ENCODE assay signal across 8 cellular contexts in genomic region chr4:159175165-159175988, GRCh38.
DNase-seq lines count a peak whose midpoint lies in the region; ATAC-seq and TF ChIP-seq lines count a peak whose summit lies in the region.

No MANE protein-coding gene starts in this region.

- POLR2A ChIA-PET in HCT116 (lab: Charles Lee) = no interaction called here

- CTCF ChIA-PET in HCT116 (lab: Charles Lee) = interaction anchor here (0.6 kb wide), 1 partner anchor 315 kb away, joined by 5 read pairs; no protein-coding TSS in a partner anchor

- H3K9me2 ChIP-seq in HCT116 (ENCODE audit: insufficient read depth) (no peaks in the 10 kb centered on the region), MM.1S (replicated peaks; ENCODE audit: insufficient read depth, low read length) (no peaks in the 10 kb centered on the region)

- TF ChIP-seq CTCF in HCT116 (IDR thresholded peaks at IDR 0.05 in 2 of 3, conservative IDR thresholded peaks at IDR 0.05 in 1 of 3; ENCODE audit: borderline replicate concordance in 1 of 3, insufficient read depth in 1 of 3, low read depth in 2 of 3, low read length in 2 of 3) (peak; percentile 69 to 86 (median 82)), MM.1S (IDR thresholded peaks at IDR 0.05; ENCODE audit: low read length) (peak; percentile 81), heart left ventricle (IDR thresholded peaks at IDR 0.05) (peak; percentile 69 to 89 (median 84)), prostate gland (IDR thresholded peaks at IDR 0.05) (peak; percentile 49 to 87 (median 83))

- no peaks in the 10 kb centered on the region for H3K9me3 Mint-ChIP-seq in activated naive CD8-positive, alpha-beta T cell treated with anti-CD3 and anti-CD28 coated beads for 36 hours

- H3K9ac ChIP-seq in HCT116 (ENCODE audit: low read length) (0 out of 2 replicates have a peak overlapping the region, but pooled peaks have one; percentile 9), MM.1S (ENCODE audit: low read length) (no peak overlapping the region)

- H3K79me2 ChIP-seq in HCT116 (ENCODE audit: insufficient read depth, low read length) (no peaks in the 10 kb centered on the region; the same call in none of the 2 replicates), MM.1S (ENCODE audit: low read length) (peaks cover 43% of the 10 kb centered on the region)

- TF ChIP-seq RAD21 in HCT116 (IDR thresholded peaks at IDR 0.05; ENCODE audit: low read depth) = peak; percentile 94

- peaks cover 71% of the 10 kb centered on the region for H3K4me1 Mint-ChIP-seq in activated naive CD8-positive, alpha-beta T cell treated with anti-CD3 and anti-CD28 coated beads for 36 hours

- no peak overlapping the region for H2AFZ ChIP-seq in HCT116 (ENCODE audit: low read depth, low read length, poor library complexity, severe bottlenecking)
- no peak overlapping the region for H2AFZ ChIP-seq in MM.1S (ENCODE audit: low read length)

- RAD21 ChIA-PET in HCT116 (lab: Charles Lee; ENCODE audit: low non-redundant PET in 1 of 2, low total read pairs in 2 of 2, uncharacterized antibody in 2 of 2, unreplicated experiment in 2 of 2) = interaction anchor here in 1 of 2 experiments (1.0 kb wide), 1 partner anchor 319 kb away, joined by 3 read pairs; no protein-coding TSS in a partner anchor

- peak overlapping the region; percentile 22 for H3K4me3 Mint-ChIP-seq in activated naive CD8-positive, alpha-beta T cell treated with anti-CD3 and anti-CD28 coated beads for 36 hours

- no peaks in the 10 kb centered on the region for H3K36me3 Mint-ChIP-seq in activated naive CD8-positive, alpha-beta T cell treated with anti-CD3 and anti-CD28 coated beads for 36 hours

- H3K27me3 ChIP-seq in HCT116 (ENCODE audit: insufficient read depth, low read length) = no peaks in the 10 kb centered on the region
- no peaks in the 10 kb centered on the region for H3K27me3 ChIP-seq in MM.1S (replicated peaks; ENCODE audit: insufficient read depth, low read length)
- H3K27me3 ChIP-seq in heart left ventricle = no peaks in the 10 kb centered on the region
- no peaks in the 10 kb centered on the region for H3K27me3 ChIP-seq in prostate gland (replicated peaks; ENCODE audit: insufficient read depth)
- no peaks in the 10 kb centered on the region for H3K27me3 ChIP-seq in aorta (ENCODE audit: control insufficient read depth in 1 of 2, insufficient read depth in 2 of 2, low read length in 1 of 2)

- peaks cover 11 to 16% of the 10 kb centered on the region in 2 experiments; a peak in 3 of 4 replicates for H3K4me1 ChIP-seq in HCT116 (ENCODE audit: control insufficient read depth in 1 of 2, insufficient read depth in 2 of 2, low read length in 2 of 2)
- peaks cover 10% of the 10 kb centered on the region; the same call in 1 of the 2 replicates for H3K4me1 ChIP-seq in MM.1S (ENCODE audit: low read length)
- peaks cover 11 to 98% (median 86%) of the 10 kb centered on the region in 12 donors for H3K4me1 ChIP-seq in heart left ventricle
- H3K4me1 ChIP-seq in prostate gland (replicated peaks) = no peaks in the 10 kb centered on the region
- peaks cover 3 to 7% of the 10 kb centered on the region in 2 donors for H3K4me1 ChIP-seq in aorta (ENCODE audit: control insufficient read depth in 1 of 2, insufficient read depth in 2 of 2, low read length in 2 of 2)

- H3K4me2 ChIP-seq in HCT116 (ENCODE audit: low read length) (peak overlapping the region; percentile 62), MM.1S (ENCODE audit: low read depth, low read length) (peak overlapping the region; percentile 14; the same call in 1 of the 2 replicates)

- ATAC-seq in HCT116 = peak; percentile 98
- peak; percentile 69 to 90 (median 88) for ATAC-seq in heart left ventricle
- peak; percentile 90 for ATAC-seq in aorta (ENCODE audit: low FRiP score)

- H3K27ac ChIP-seq in HCT116 (ENCODE audit: low read depth, low read length) (no peak overlapping the region; the same call in 1 of the 2 replicates), MM.1S (ENCODE audit: low read length) (no peak overlapping the region), heart left ventricle (peak overlapping the region in 11 of 12 donors; percentile 13 to 75 (median 50)), prostate gland (no peak overlapping the region), aorta (ENCODE audit: low read depth in 1 of 2, low read length in 2 of 2) (peak overlapping the region in 1 of 2 donors; percentile 62)

- intact Hi-C loops in HCT116 (cut with micrococcal nuclease) = loop anchor here (1.0 to 10.0 kb wide), 4 partner anchors 73 to 445 kb away; partner anchors contain the start of gene RAPGEF2
- intact Hi-C loops in heart left ventricle (cut with DNase I) = loop anchor here (1.0 to 10.0 kb wide), 14 partner anchors 71 to 453 kb away; partner anchors contain the start of genes PPID (in 6 of the 10) and RAPGEF2 (in 4 of the 10)
- intact Hi-C loops in prostate gland (cut with DNase I) = loop anchor here (2.0 to 10.0 kb wide), 3 partner anchors 71 to 453 kb away; partner anchors contain the start of genes PPID and RAPGEF2
- intact Hi-C loops in aorta (cut with DNase I) = loop anchor here (5.0 to 10.0 kb wide), 6 partner anchors 71 to 451 kb away; partner anchors contain the start of genes PPID (in 1 of the 2) and RAPGEF2 (in 1 of the 2)

- H4K20me1 ChIP-seq in HCT116 (ENCODE audit: insufficient read depth) (no peaks in the 10 kb centered on the region), MM.1S (ENCODE audit: insufficient read depth, low read length) (no peaks in the 10 kb centered on the region; the same call in 1 of the 2 replicates)

- H3K4me3 ChIP-seq in HCT116 (replicated peaks in 1 of 2; ENCODE audit: low read depth in 1 of 2, low read length in 2 of 2) = peak overlapping the region in 1 of 2 experiments; percentile 17; a peak in 1 of 4 replicates
- no peak overlapping the region for H3K4me3 ChIP-seq in MM.1S (ENCODE audit: low read length)
- peak overlapping the region in 7 of 12 donors; percentile 4 to 19 (median 16) for H3K4me3 ChIP-seq in heart left ventricle
- H3K4me3 ChIP-seq in prostate gland = no peak overlapping the region
- H3K4me3 ChIP-seq in aorta (ENCODE audit: low read length in 2 of 2) = peak overlapping the region in 1 of 2 donors; percentile 10

- H3K27ac Mint-ChIP-seq in activated naive CD8-positive, alpha-beta T cell treated with anti-CD3 and anti-CD28 coated beads for 36 hours = peak overlapping the region; percentile 4

- H3F3A ChIP-seq in MM.1S (ENCODE audit: insufficient read depth, low read length) = no peaks in the 10 kb centered on the region

- 5 to 9% (median 6%) methylated on average over 12 of the region's 12 CpGs for WGBS in heart left ventricle, 4 donors
- WGBS in prostate gland = 8% methylated on average over 12 of the region's 12 CpGs
- 3 to 5% methylated on average over 12 of the region's 12 CpGs for WGBS in aorta, 2 donors

- no peaks in the 10 kb centered on the region for H3K36me3 ChIP-seq in HCT116 (ENCODE audit: control insufficient read depth in 1 of 2, insufficient read depth in 2 of 2, low read length in 2 of 2)
- no peaks in the 10 kb centered on the region for H3K36me3 ChIP-seq in MM.1S (replicated peaks; ENCODE audit: insufficient read depth, low read length)
- H3K36me3 ChIP-seq in heart left ventricle = no peaks in the 10 kb centered on the region
- no peaks in the 10 kb centered on the region for H3K36me3 ChIP-seq in prostate gland
- H3K36me3 ChIP-seq in aorta (ENCODE audit: control insufficient read depth in 1 of 2, insufficient read depth in 2 of 2, low read length in 1 of 2) = no peaks in the 10 kb centered on the region

- H3K9me3 ChIP-seq in HCT116 (ENCODE audit: control insufficient read depth in 1 of 2, insufficient read depth in 1 of 2, low read depth in 1 of 2, low read length in 2 of 2) (no peaks in the 10 kb centered on the region), MM.1S (replicated peaks; ENCODE audit: insufficient read depth, low read length) (no peaks in the 10 kb centered on the region), heart left ventricle (no peaks in the 10 kb centered on the region), prostate gland (no peaks in the 10 kb centered on the region), aorta (ENCODE audit: control insufficient read depth, low read length) (no peaks in the 10 kb centered on the region)

- TF ChIP-seq POLR2A in HCT116 (IDR thresholded peaks at IDR 0.05; ENCODE audit: borderline replicate concordance, extremely low read depth, insufficient read depth, insufficient read length) = no peak
- TF ChIP-seq POLR2A in heart left ventricle (IDR thresholded peaks at IDR 0.05) = no peak
- TF ChIP-seq POLR2A in prostate gland (IDR thresholded peaks at IDR 0.05) = no peak

- DNase-seq in GM04504 (ENCODE audit: low read depth) (peak; percentile 70), HCT116 (ENCODE audit: low read depth, low spot score) (peak; percentile 80), MM.1S (peak; percentile 73), SK-N-DZ (ENCODE audit: low spot score) (peak; percentile 67), heart left ventricle (peak in 4 of 5 donors; percentile 58 to 74 (median 66)), prostate gland (ENCODE audit: low spot score) (peak; percentile 73), aorta (peak in 1 of 2 donors; percentile 63)
- peak; percentile 42 for DNase-seq in activated naive CD8-positive, alpha-beta T cell treated with anti-CD3 and anti-CD28 coated beads for 36 hours

- peaks cover 3% of the 10 kb centered on the region for H3K27me3 Mint-ChIP-seq in activated naive CD8-positive, alpha-beta T cell treated with anti-CD3 and anti-CD28 coated beads for 36 hours

- BruUV-seq in HCT116 (replicated peaks; lab: Mats Ljungman, UMichigan) = no TSS peak

TF ChIP-seq in HCT116, 20 proteins besides CTCF, POLR2A, EP300 and RAD21 (continues in another document):
- TF ChIP-seq EGR1 (IDR thresholded peaks at IDR 0.05; ENCODE audit: low read depth) (no peak), CBX3 (IDR thresholded peaks at IDR 0.05; ENCODE audit: low read depth) (0 out of 2 replicates have a peak, but pooled peaks have one; percentile 21), CEBPB (IDR thresholded peaks at IDR 0.05; ENCODE audit: low read depth) (peak; percentile 83), ATF3 (IDR thresholded peaks at IDR 0.05) (peak; percentile 86), TCF7L2 (IDR thresholded peaks at IDR 0.05; ENCODE audit: borderline replicate concordance, extremely low read depth, insufficient read depth, insufficient read length) (no peak), SP1 (IDR thresholded peaks at IDR 0.05; ENCODE audit: low read depth) (0 out of 2 replicates have a peak, but pooled peaks have one; percentile 14), SRF (IDR thresholded peaks at IDR 0.05; ENCODE audit: low read depth) (no peak), ZFX (IDR thresholded peaks at IDR 0.05) (no peak), POLR2AphosphoS5 (IDR thresholded peaks at IDR 0.05; ENCODE audit: low read depth, low read length) (no peak), EZH2phosphoT487 (IDR thresholded peaks at IDR 0.05; ENCODE audit: borderline replicate concordance) (no peak)

Comparison
In these comparisons a context has a peak if more than half of its experiments do, and no peak if none do; other contexts are left out.
1. H3K27ac ChIP-seq: peak in heart left ventricle (11 of 12); none in HCT116 (single experiment), MM.1S (single experiment) and prostate gland (0 of 2).
2. H3K4me3 ChIP-seq: peak in heart left ventricle (7 of 12); none in MM.1S (single experiment) and prostate gland (0 of 2).
3. Peak in every context shown above with its lines, with median percentiles within 50 percentile points of each other: ATAC-seq and CTCF ChIP-seq.